26 cellular contexts compared by ENCODE assay signal in genomic region chr4:186040316-186040715, GRCh38. TPM values are rescaled to one million over a fixed set of nuclear protein-coding genes. Genes with fewer than 3 reads are reported as not detected.
"Had no signal": no experiment of that assay in that cellular context is flagged by ENCODE, and none has a peak within 500 bp of the region (broad histone marks: within the 10 kb centered on the region; RNA-seq: fewer than 3 reads in every experiment).

No MANE protein-coding gene starts in this region.

- H3K27me3 ChIP-seq: ascending aorta had no signal

- H3K4me1 ChIP-seq: ascending aorta, SJSA1 had no signal

- H3K36me3 Mint-ChIP-seq: activated CD4-positive, alpha-beta memory T cell treated with anti-CD3 and anti-CD28 coated beads for 36 hours; activated naive CD4-positive, alpha-beta T cell treated with anti-CD3 and anti-CD28 coated beads, Interleukin-2, amount 50 U/mL, for 72 hours; brain; IgD-negative memory B cell had no signal

- H3K4me3 ChIP-seq: SJSA1 had no signal

- H3K4me3 Mint-ChIP-seq: activated B cell treated with CpG ODN at 0.5 μM for 24 hours; activated CD4-positive, alpha-beta memory T cell treated with anti-CD3 and anti-CD28 coated beads for 36 hours; activated CD4-positive, alpha-beta T cell treated with anti-CD3 and anti-CD28 coated beads, Interleukin-2, amount 10 ng/mL, durations not matched to agents 24 days and 14 days; activated naive CD8-positive, alpha-beta T cell treated with anti-CD3 and anti-CD28 coated beads, Interleukin-2, amount 50 U/mL, for 24 hours; activated T-cell treated with anti-CD3 and anti-CD28 coated beads, Interleukin-2, amount 50 U/mL, for 4 hours; brain; IgD-negative memory B cell; T-helper 1 cell treated with Interleukin-12 subunit alpha and Interleukin-12 subunit beta and Interleukin-4 antibody, amounts not matched to agents 30 μg/mL and 1 μg/mL, for 36 hours had no signal

- H3K27ac ChIP-seq: SJSA1 had no signal

- ATAC-seq: activated naive CD4-positive, alpha-beta T cell treated with anti-CD3 and anti-CD28 coated beads, Interleukin-2, amount 50 U/mL, for 72 hours; activated naive CD8-positive, alpha-beta T cell treated with anti-CD3 and anti-CD28 coated beads, Interleukin-2, amount 50 U/mL, for 24 hours; activated T-cell treated with anti-CD3 and anti-CD28 coated beads, Interleukin-2, amount 50 U/mL, for 4 hours; SK-N-SH treated with all-trans-retinoic acid at 6 μM for 48 hours had no signal

- H3K9me3 ChIP-seq: ascending aorta, SJSA1 had no signal

- H3K27ac Mint-ChIP-seq: activated B cell treated with CpG ODN at 0.5 μM for 24 hours; activated CD4-positive, alpha-beta memory T cell treated with anti-CD3 and anti-CD28 coated beads for 36 hours; activated CD4-positive, alpha-beta T cell treated with anti-CD3 and anti-CD28 coated beads, Interleukin-2, amount 10 ng/mL, durations not matched to agents 24 days and 14 days; activated naive CD4-positive, alpha-beta T cell treated with anti-CD3 and anti-CD28 coated beads, Interleukin-2, amount 50 U/mL, for 72 hours; activated naive CD8-positive, alpha-beta T cell treated with anti-CD3 and anti-CD28 coated beads, Interleukin-2, amount 50 U/mL, for 24 hours; brain; IgD-negative memory B cell; T-helper 1 cell treated with Interleukin-12 subunit alpha and Interleukin-12 subunit beta and Interleukin-4 antibody, amounts not matched to agents 30 μg/mL and 1 μg/mL, for 36 hours had no signal

- H3K9me3 Mint-ChIP-seq: activated B cell treated with CpG ODN at 0.5 μM for 24 hours; activated CD4-positive, alpha-beta memory T cell treated with anti-CD3 and anti-CD28 coated beads for 36 hours; activated CD4-positive, alpha-beta T cell treated with anti-CD3 and anti-CD28 coated beads, Interleukin-2, amount 10 ng/mL, durations not matched to agents 24 days and 14 days; activated naive CD4-positive, alpha-beta T cell treated with anti-CD3 and anti-CD28 coated beads, Interleukin-2, amount 50 U/mL, for 72 hours; activated naive CD8-positive, alpha-beta T cell treated with anti-CD3 and anti-CD28 coated beads, Interleukin-2, amount 50 U/mL, for 24 hours; activated T-cell treated with anti-CD3 and anti-CD28 coated beads, Interleukin-2, amount 50 U/mL, for 4 hours; IgD-negative memory B cell; T-helper 1 cell treated with Interleukin-12 subunit alpha and Interleukin-12 subunit beta and Interleukin-4 antibody, amounts not matched to agents 30 μg/mL and 1 μg/mL, for 36 hours had no signal

- DNase-seq: activated B cell treated with CpG ODN at 0.5 μM for 24 hours; activated CD4-positive, alpha-beta memory T cell treated with anti-CD3 and anti-CD28 coated beads for 36 hours; activated CD4-positive, alpha-beta T cell treated with anti-CD3 and anti-CD28 coated beads for 1 hour; activated CD4-positive, alpha-beta T cell treated with anti-CD3 and anti-CD28 coated beads, Interleukin-2, amount 10 ng/mL, durations not matched to agents 24 days and 14 days; activated CD8-positive, alpha-beta memory T cell treated with anti-CD3 and anti-CD28 coated beads for 24 hours; activated effector memory CD4-positive, alpha-beta T cell treated with anti-CD3 and anti-CD28 coated beads, Interleukin-2, amount 50 U/mL, for 16 hours; activated naive CD4-positive, alpha-beta T cell treated with Interleukin-2 at 50 U/mL for 16 hours; activated naive CD8-positive, alpha-beta T cell treated with anti-CD3 and anti-CD28 coated beads, Interleukin-2, amount 50 U/mL, for 24 hours; activated T-cell treated with anti-CD3 and anti-CD28 coated beads, Interleukin-2, amount 50 U/mL, for 4 hours; amniotic stem cell; KG1; NCI-H1092; NCI-H1930; NCI-H2171; NCI-H446 treated with DMSO at 0.1 percent for 48 hours; NCI-H524 treated with DMSO at 0.1 percent for 48 hours; NCI-H774; NK-92 treated with Interleukin-12 subunit alpha and Interleukin-12 subunit beta, amount 100 ng/mL, for 24 hours; T-helper 9 cell had no signal

- H3K36me3 ChIP-seq: ascending aorta, SJSA1 had no signal

- H3K4me1 Mint-ChIP-seq: activated B cell treated with CpG ODN at 0.5 μM for 24 hours; activated CD4-positive, alpha-beta T cell treated with anti-CD3 and anti-CD28 coated beads, Interleukin-2, amount 10 ng/mL, durations not matched to agents 24 days and 14 days; activated naive CD8-positive, alpha-beta T cell treated with anti-CD3 and anti-CD28 coated beads, Interleukin-2, amount 50 U/mL, for 24 hours; brain had no signal

RNA-seq across cellular contexts. Expression of gene TLR3, which starts 28.6 kb away (rescaled TPM):
- total RNA-seq: activated B cell treated with CpG ODN at 0.5 μM for 24 hours; activated CD4-positive, alpha-beta T cell treated with anti-CD3 and anti-CD28 coated beads, Interleukin-2, amount 10 ng/mL, durations not matched to agents 24 days and 14 days had no signal
- polyA plus RNA-seq: IgD-negative memory B cell had no signal
